In genomic region chr6:44682280-44682679, GRCh38 we compare ENCODE assay signal across 17 cellular contexts.
DNase-seq lines count a peak whose midpoint lies in the region; ATAC-seq lines count a peak whose summit lies in the region.
"Had no signal": no experiment of that assay in that cellular context is flagged by ENCODE, and none has a peak within 500 bp of the region (broad histone marks: within the 10 kb centered on the region; RNA-seq: fewer than 3 reads in every experiment).

No MANE protein-coding gene starts in this region.

- peak overlapping the region; percentile 29 for H2BK15ac ChIP-seq in mesenchymal stem cell (ENCODE audit: low read depth, poor library complexity, severe bottlenecking)

- no peak overlapping the region for H3K23ac ChIP-seq in mesenchymal stem cell (ENCODE audit: low read length in 2 of 2)
- no peak overlapping the region for H3K23ac ChIP-seq in trophoblast cell (ENCODE audit: low read length)

- DNase-seq in activated CD8-positive, alpha-beta memory T cell treated with anti-CD3 and anti-CD28 coated beads, Interleukin-2, amount 10 ng/mL, durations not matched to agents 7 days and 5 days, result peak; percentile 16
- DNase-seq in activated CD8-positive, alpha-beta memory T cell treated with anti-CD3 and anti-CD28 coated beads, Interleukin-2, amount 50 U/mL, for 4 hours, result no peak
- no peak for DNase-seq in mesenchymal stem cell
- DNase-seq in trophoblast cell, result no peak
- no peak for DNase-seq in NCI-H1092 (lab: John Stamatoyannopoulos, UW)
- DNase-seq in D341Med (ENCODE audit: low spot score), result no peak
- no peak for DNase-seq in SKM-1 treated with dmso at 0.1 percent for 144 hours (lab: John Stamatoyannopoulos, UW; ENCODE audit: unreplicated experiment)
- DNase-seq: 8988T; AML-193; Caco-2; CD8-positive, alpha-beta memory T cell; DMS53; GF-D8 had no signal

- H2BK12ac ChIP-seq in mesenchymal stem cell (ENCODE audit: low read length in 2 of 2), result no peak overlapping the region
- H2BK12ac ChIP-seq in trophoblast cell (ENCODE audit: low read length), result peak overlapping the region; percentile 42

- H3K4me1 ChIP-seq in mesenchymal stem cell (ENCODE audit: control insufficient read depth, insufficient read depth, low read depth, low read length), result peaks cover 15% of the 10 kb centered on the region
- H3K4me1 ChIP-seq in trophoblast cell (ENCODE audit: control insufficient read depth in 1 of 2, insufficient read depth in 2 of 2, low read length in 2 of 2), result peaks cover 2 to 4% of the 10 kb centered on the region in 2 experiments
- H3K4me1 ChIP-seq: BLaER1, Caco-2, HAP-1 had no signal

- H3K18ac ChIP-seq in mesenchymal stem cell (ENCODE audit: low read depth in 1 of 2, low read length in 2 of 2) (peak overlapping the region in 1 of 2 experiments; percentile 28), trophoblast cell (ENCODE audit: low read length) (no peak overlapping the region)

- H3K9ac ChIP-seq in mesenchymal stem cell (ENCODE audit: low read length) (no peak overlapping the region), trophoblast cell (ENCODE audit: low read length) (no peak overlapping the region)
- H3K9ac ChIP-seq: BLaER1 had no signal

- H2AK5ac ChIP-seq in mesenchymal stem cell (ENCODE audit: low read length, severe bottlenecking) (peak overlapping the region; percentile 85), trophoblast cell (ENCODE audit: low read length) (no peak overlapping the region)

- H3K27ac ChIP-seq in mesenchymal stem cell (ENCODE audit: low read length, poor library complexity, severe bottlenecking), result peak overlapping the region; percentile 82
- no peak overlapping the region for H3K27ac ChIP-seq in trophoblast cell (ENCODE audit: low read depth, low read length)
- H3K27ac ChIP-seq: BLaER1 had no signal

- no peaks in the 10 kb centered on the region for H3K36me3 Mint-ChIP-seq in activated CD8-positive, alpha-beta memory T cell treated with anti-CD3 and anti-CD28 coated beads, Interleukin-2, amount 10 ng/mL, durations not matched to agents 7 days and 5 days
- H3K36me3 Mint-ChIP-seq: CD8-positive, alpha-beta memory T cell had no signal

- H3K27ac Mint-ChIP-seq in activated CD8-positive, alpha-beta memory T cell treated with anti-CD3 and anti-CD28 coated beads, Interleukin-2, amount 10 ng/mL, durations not matched to agents 7 days and 5 days, result no peak overlapping the region
- H3K27ac Mint-ChIP-seq: CD8-positive, alpha-beta memory T cell; GM23338 had no signal

- no peaks in the 10 kb centered on the region for H3K9me3 ChIP-seq in mesenchymal stem cell (ENCODE audit: control insufficient read depth, low read length)
- no peaks in the 10 kb centered on the region for H3K9me3 ChIP-seq in trophoblast cell (ENCODE audit: insufficient read depth, low read depth, low read length)
- H3K9me3 ChIP-seq: BLaER1, Caco-2, HAP-1 had no signal

- H3K79me2 ChIP-seq in trophoblast cell (ENCODE audit: control insufficient read depth, insufficient read depth, low read length, poor library complexity), result no peaks in the 10 kb centered on the region

- H3K14ac ChIP-seq in mesenchymal stem cell (ENCODE audit: low read length in 2 of 2) (no peak overlapping the region), trophoblast cell (ENCODE audit: low read length) (no peak overlapping the region)

- H3K36me3 ChIP-seq in mesenchymal stem cell (ENCODE audit: control insufficient read depth in 1 of 2, insufficient read depth in 2 of 2, low read depth in 1 of 2, low read length in 2 of 2) (no peaks in the 10 kb centered on the region), trophoblast cell (ENCODE audit: control insufficient read depth in 1 of 2, insufficient read depth in 2 of 2, low read length in 2 of 2) (no peaks in the 10 kb centered on the region)
- H3K36me3 ChIP-seq: BLaER1, HAP-1 had no signal

- H3K4me3 Mint-ChIP-seq in activated CD8-positive, alpha-beta memory T cell treated with anti-CD3 and anti-CD28 coated beads, Interleukin-2, amount 10 ng/mL, durations not matched to agents 7 days and 5 days, result no peak overlapping the region
- H3K4me3 Mint-ChIP-seq: CD8-positive, alpha-beta memory T cell; GM23338 had no signal

- CTCF ChIA-PET in activated CD8-positive, alpha-beta memory T cell treated with anti-CD3 and anti-CD28 coated beads, Interleukin-2, amount 10 ng/mL, durations not matched to agents 7 days and 5 days (lab: Charles Lee), result no interaction called here

- H3K4ac ChIP-seq in mesenchymal stem cell (ENCODE audit: low read depth in 1 of 2, low read length in 2 of 2), result no peak overlapping the region
- no peak overlapping the region for H3K4ac ChIP-seq in trophoblast cell (ENCODE audit: low read depth, low read length)

- ATAC-seq in activated CD8-positive, alpha-beta memory T cell treated with anti-CD3 and anti-CD28 coated beads, Interleukin-2, amount 10 ng/mL, durations not matched to agents 7 days and 5 days, result no peak
- ATAC-seq in HG02973 (IDR thresholded peaks at IDR 0.05; ENCODE audit: unreplicated experiment), result no peak
- ATAC-seq: GM23338 had no signal

- H3K9me3 Mint-ChIP-seq in activated CD8-positive, alpha-beta memory T cell treated with anti-CD3 and anti-CD28 coated beads, Interleukin-2, amount 10 ng/mL, durations not matched to agents 7 days and 5 days (ENCODE audit: low read depth), result peaks cover 6% of the 10 kb centered on the region

- no peak overlapping the region for H3K4me3 ChIP-seq in mesenchymal stem cell (ENCODE audit: insufficient read depth in 1 of 2, low read depth in 1 of 2, low read length in 2 of 2)
- H3K4me3 ChIP-seq in trophoblast cell (ENCODE audit: low read depth, low read length), result no peak overlapping the region
- H3K4me3 ChIP-seq: BLaER1, GM23338, HAP-1 had no signal

- H4K8ac ChIP-seq in mesenchymal stem cell (ENCODE audit: low read length) (no peak overlapping the region), trophoblast cell (ENCODE audit: low read depth, low read length) (no peak overlapping the region)

- WGBS in mesenchymal stem cell, result 80% methylated on average over 6 of the region's 6 CpGs
- WGBS in trophoblast cell (ENCODE audit: extremely low coverage, insufficient coverage, insufficient read length), result no CpG with 5 or more reads among the region's 6 CpGs

- H3K79me1 ChIP-seq in mesenchymal stem cell (replicated peaks; ENCODE audit: low read length, poor library complexity, severe bottlenecking) (no peaks in the 10 kb centered on the region), trophoblast cell (ENCODE audit: low read length) (peaks cover 2% of the 10 kb centered on the region)

- peaks cover 4% of the 10 kb centered on the region for H3K4me1 Mint-ChIP-seq in activated CD8-positive, alpha-beta memory T cell treated with anti-CD3 and anti-CD28 coated beads, Interleukin-2, amount 10 ng/mL, durations not matched to agents 7 days and 5 days
- H3K4me1 Mint-ChIP-seq: CD8-positive, alpha-beta memory T cell; GM23338 had no signal

- H2BK120ac ChIP-seq in mesenchymal stem cell (ENCODE audit: low read depth, low read length), result no peak overlapping the region
- H2BK120ac ChIP-seq in trophoblast cell (ENCODE audit: insufficient read depth, low read length, poor library complexity), result no peak overlapping the region

- H3K27me3 ChIP-seq in mesenchymal stem cell (ENCODE audit: control insufficient read depth in 1 of 2, insufficient read depth in 1 of 2, low read length in 2 of 2), result peaks cover 0 to 5% of the 10 kb centered on the region in 2 experiments
- H3K27me3 ChIP-seq in trophoblast cell (ENCODE audit: insufficient read depth, low read length), result no peaks in the 10 kb centered on the region
- H3K27me3 ChIP-seq: BLaER1 had no signal

- H2AFZ ChIP-seq in mesenchymal stem cell (ENCODE audit: low read depth, low read length) (no peak overlapping the region), trophoblast cell (ENCODE audit: insufficient read depth, low read length, poor library complexity) (no peak overlapping the region)
- H2AFZ ChIP-seq: GM23338 had no signal

- no peaks in the 10 kb centered on the region for H3K27me3 Mint-ChIP-seq in activated CD8-positive, alpha-beta memory T cell treated with anti-CD3 and anti-CD28 coated beads, Interleukin-2, amount 10 ng/mL, durations not matched to agents 7 days and 5 days

- no peak overlapping the region for H4K12ac ChIP-seq in trophoblast cell (ENCODE audit: low read depth, low read length)

- H3K4me2 ChIP-seq in mesenchymal stem cell (ENCODE audit: low read length, poor library complexity, severe bottlenecking) (no peak overlapping the region), trophoblast cell (ENCODE audit: low read length) (no peak overlapping the region)
- H3K4me2 ChIP-seq: BLaER1, GM23338 had no signal

- peak overlapping the region; percentile 68 for H2BK5ac ChIP-seq in mesenchymal stem cell (ENCODE audit: low read depth, low read length, poor library complexity, severe bottlenecking)
- no peak overlapping the region for H2BK5ac ChIP-seq in trophoblast cell (ENCODE audit: low read depth, low read length, poor library complexity)

- no peak overlapping the region for H4K91ac ChIP-seq in mesenchymal stem cell (ENCODE audit: low read length)
- no peak overlapping the region for H4K91ac ChIP-seq in trophoblast cell (ENCODE audit: low read depth, low read length)
